In the genomic region with DNA sequence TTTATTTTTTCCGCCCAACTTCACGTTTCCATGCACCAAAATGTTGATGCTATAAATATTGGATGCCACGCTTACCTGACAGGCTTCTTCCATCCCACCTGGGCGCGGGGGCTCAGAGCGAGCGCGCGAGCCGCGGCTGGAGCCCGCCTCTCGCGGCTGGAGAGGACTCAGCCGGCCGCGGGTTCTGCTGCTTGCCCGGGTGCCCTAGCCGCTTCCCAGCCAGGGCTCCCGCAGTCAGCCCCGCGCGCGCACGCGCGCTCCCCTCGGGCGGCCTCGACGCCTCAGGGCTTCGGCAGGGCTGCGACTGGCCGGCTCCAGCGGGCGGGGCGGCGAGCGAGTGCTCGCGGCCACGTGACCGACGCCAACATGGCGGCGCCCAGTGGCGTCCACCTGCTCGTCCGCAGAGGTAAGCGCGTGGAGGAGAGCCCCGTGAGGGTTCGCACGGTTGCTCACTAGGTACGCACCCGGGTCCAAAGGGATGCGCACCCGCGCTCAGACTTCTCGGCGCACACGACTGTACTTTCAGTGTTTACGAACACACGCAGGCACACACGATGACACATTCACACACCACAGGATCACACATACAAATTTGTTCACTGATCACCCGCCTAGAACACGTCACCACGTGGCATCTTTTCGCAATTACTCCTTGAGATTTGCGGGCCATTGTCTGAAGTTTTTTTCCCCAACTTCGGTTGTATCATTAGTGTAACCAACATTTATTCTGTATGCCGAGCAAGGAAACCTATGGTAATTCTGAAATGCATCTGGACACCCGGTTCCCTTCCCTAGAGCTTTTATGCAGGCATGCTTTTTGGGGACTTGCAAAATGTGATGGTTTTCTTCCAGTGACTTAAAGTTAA, we compare ENCODE assay signal across 8 cellular contexts. TPM values are rescaled to one million over a fixed set of nuclear protein-coding genes. Genes with fewer than 3 reads are reported as not detected.
DNase-seq lines count a peak whose midpoint lies in the region; FAIRE-seq and TF ChIP-seq lines count a peak whose summit lies in the region.

A gene (plus strand): TSS at position 350 of the 866 bp plus-strand sequence. CDS start 17 bp downstream, at position 367.

- no peaks in the 10 kb centered on the region for H3K9me3 Mint-ChIP-seq in nephron

- H3K4me3 ChIP-seq in LNCaP clone FGC (ENCODE audit: low read depth, low read length) (peak within 1 kb of the TSS; percentile 82), fibroblast of the aortic adventitia (ENCODE audit: low read depth, low read length) (peak within 1 kb of the TSS; percentile 100)

- H3K4me3 Mint-ChIP-seq in nephron: peak within 1 kb of the TSS; percentile 96 to 99 (median 97)

- peak within 1 kb of the TSS; percentile 77 for H3K27ac ChIP-seq in RWPE1

- peaks cover 12% of the 10 kb centered on the region for H3K4me1 Mint-ChIP-seq in nephron

- CTCF ChIA-PET in RWPE1 (lab: Yijun Ruan, JAX): interaction anchor here (0.9 kb wide), 1 partner anchor 13 kb away, joined by 3 read pairs; no protein-coding TSS in a partner anchor

- DNase-seq in ELR (ENCODE audit: low read depth) (peak; percentile 93), H54 (ENCODE audit: insufficient read length, low spot score) (peak; percentile 97), LNCaP clone FGC (ENCODE audit: low read depth) (peak; percentile 79), RWPE1 (ENCODE audit: low spot score) (peak; percentile 86), fibroblast of the aortic adventitia (ENCODE audit: low read depth) (peak; percentile 83)
- peak; percentile 83 for DNase-seq in activated T-helper 9 cell treated with anti-CD3 and anti-CD28 coated beads, Interleukin-2, amount 50 U/mL, for 16 hours (ENCODE audit: low read depth)
- peak; percentile 87 for DNase-seq in stimulated activated naive CD4-positive, alpha-beta T cell treated with Interleukin-2 at 50 U/mL for 16 hours (lab: John Stamatoyannopoulos, UW)

- no peaks in the 10 kb centered on the region for H3K36me3 Mint-ChIP-seq in nephron (ENCODE audit: low read depth)

- peak within 1 kb of the TSS; percentile 87 to 94 (median 89) for H3K27ac Mint-ChIP-seq in nephron

- peaks cover 3% of the 10 kb centered on the region for H3K27me3 Mint-ChIP-seq in nephron (ENCODE audit: low read depth)

- FAIRE-seq in H54 (lab: Jason Lieb, UNC): peak; percentile 80

- TF ChIP-seq POLR2A in H54 (IDR thresholded peaks at IDR 0.05; ENCODE audit: low read depth, low read length): peak; percentile 86

- POLR2A ChIA-PET in RWPE1 (lab: Yijun Ruan, JAX; ENCODE audit: low non-redundant PET): interaction anchor here (0.6 kb wide), 1 partner anchor 48 kb away, joined by 4 read pairs; no protein-coding TSS in a partner anchor

- peak; percentile 31; the same call in 1 of the 2 replicates for TF ChIP-seq CTCF in LNCaP clone FGC (IDR thresholded peaks at IDR 0.05; ENCODE audit: control insufficient read depth, extremely low read depth, insufficient read depth)
- TF ChIP-seq CTCF in RWPE1 (conservative IDR thresholded peaks at IDR 0.05; ENCODE audit: low read depth): no peak
- peak; percentile 12 for TF ChIP-seq CTCF in fibroblast of the aortic adventitia (IDR thresholded peaks at IDR 0.05; ENCODE audit: insufficient read depth, low read length)
- no peak for TF ChIP-seq CTCF in nephron (IDR thresholded peaks at IDR 0.05; ENCODE audit: unreplicated experiment in 3 of 3)

RNA-seq across cellular contexts. Expression of the gene that starts here (rescaled TPM):
- 4.0 and 14.3 TPM in 2 replicates for total RNA-seq in fibroblast of the aortic adventitia (ENCODE audit: low replicate concordance)

Comparison
In these comparisons a context has a peak if more than half of its experiments do, and no peak if none do; other contexts are left out.
1. Peak in every context shown above with its lines: DNase-seq, H3K4me3 ChIP-seq and H3K27ac ChIP-seq.
2. CTCF ChIP-seq: peak in LNCaP clone FGC (single experiment) and fibroblast of the aortic adventitia (single experiment); none in RWPE1 (single experiment) and nephron (0 of 3).